9 cellular contexts compared by ENCODE assay signal in genomic region chr6:151493495-151494234, GRCh38. TPM values are rescaled to one million over a fixed set of nuclear protein-coding genes. Genes with fewer than 3 reads are reported as not detected.
DNase-seq lines count a peak whose midpoint lies in the region; ATAC-seq, FAIRE-seq and TF ChIP-seq lines count a peak whose summit lies in the region.
"Had no signal": no experiment of that assay in that cellular context is flagged by ENCODE, and none has a peak within 500 bp of the region (broad histone marks: within the 10 kb centered on the region; RNA-seq: fewer than 3 reads in every experiment).

TSS of gene CCDC170 (plus strand) at chr6:151494017. CDS start at chr6:151494129, 112 bp downstream.

- intact Hi-C loops in OCI-LY7 (cut with micrococcal nuclease; ENCODE audit: unreplicated experiment) = no loop called here
- intact Hi-C loops in dorsolateral prefrontal cortex (cut with DNase I) = no loop called here
- intact Hi-C loops in HepG2 (cut with micrococcal nuclease; ENCODE audit: unreplicated experiment) = loop anchor here (2.0 to 10.0 kb wide), 5 partner anchors 51 to 781 kb away; no protein-coding TSS in a partner anchor
- intact Hi-C loops in stomach (cut with DNase I; ENCODE audit: low total_unique reads) = no loop called here

- TF ChIP-seq RAD21 in HepG2 (CRISPR knock-in tag; IDR thresholded peaks at IDR 0.05) = peak; percentile 61

- H3K9ac ChIP-seq in HepG2 (ENCODE audit: insufficient read depth, low read depth, low read length) = peak within 1 kb of the TSS; percentile 90

- under 1% methylated on average over 33 of the region's 70 CpGs for WGBS in HepG2 (ENCODE audit: low lambda C conversion rate)
- WGBS in stomach, 5 donors = 6 to 25% (median 9%) methylated on average over 21 to 70 of the region's 70 CpGs

- FAIRE-seq in HepG2 (lab: Jason Lieb, UNC) = no peak

- H3K36me3 ChIP-seq in OCI-LY7 (ENCODE audit: insufficient read depth, low read length) (no peaks in the 10 kb centered on the region), HepG2 (replicated peaks in 1 of 2; ENCODE audit: control insufficient read depth in 1 of 2, insufficient read depth in 2 of 2, low read length in 2 of 2) (no peaks in the 10 kb centered on the region), stomach (no peaks in the 10 kb centered on the region)

- no peak within 1 kb of the TSS for H3K27ac ChIP-seq in OCI-LY7 (ENCODE audit: low read depth, low read length, poor library complexity, severe bottlenecking)
- peak within 1 kb of the TSS in 46 of 59 donors; percentile 18 to 83 (median 67) for H3K27ac ChIP-seq in dorsolateral prefrontal cortex
- peak within 1 kb of the TSS; percentile 86 for H3K27ac ChIP-seq in HepG2 (ENCODE audit: extremely low read length, insufficient read depth, low read length)
- peak within 1 kb of the TSS; percentile 34 to 83 (median 75) for H3K27ac ChIP-seq in stomach

- H3K79me2 ChIP-seq in OCI-LY7 (ENCODE audit: insufficient read depth, low read depth, low read length) (no peaks in the 10 kb centered on the region), HepG2 (ENCODE audit: insufficient read depth, low read length) (no peaks in the 10 kb centered on the region)

- TF ChIP-seq CTCF in OCI-LY7 (conservative IDR thresholded peaks at IDR 0.05; ENCODE audit: low read length) (no peak), dorsolateral prefrontal cortex (IDR thresholded peaks at IDR 0.05 in 54 of 56, conservative IDR thresholded peaks at IDR 0.05 in 2 of 56; ENCODE audit: low read depth in 1 of 56, partially characterized antibody in 56 of 56) (no peak), HepG2 (CRISPR knock-in tag; IDR thresholded peaks at IDR 0.05) (peak; percentile 34), stomach (IDR thresholded peaks at IDR 0.05) (no peak)

- peak; percentile 57 for DNase-seq in activated CD8-positive, alpha-beta memory T cell treated with anti-CD3 and anti-CD28 coated beads, Interleukin-2, amount 50 U/mL, for 48 hours
- DNase-seq in activated CD8-positive, alpha-beta memory T cell treated with anti-CD3 and anti-CD28 coated beads for 24 hours = no peak
- DNase-seq in OCI-LY7 (ENCODE audit: low spot score) (no peak), dorsolateral prefrontal cortex (peak in 7 of 10 donors; percentile 22 to 69 (median 41)), HepG2 (ENCODE audit: low spot score) (peak; percentile 61), stomach (peak; percentile 31), DMS114 treated with DMSO at 0.1 percent for 48 hours (lab: John Stamatoyannopoulos, UW; ENCODE audit: unreplicated experiment) (no peak)

- CTCF ChIA-PET in OCI-LY7 (lab: Charles Lee; ENCODE audit: unreplicated experiment) (no interaction called here), HepG2 (lab: Yijun Ruan, JAX; ENCODE audit: low intra/inter-chr PET ratio, low total read pairs) (no interaction called here)

- H3K4me1 ChIP-seq in OCI-LY7 (ENCODE audit: insufficient read depth, low read length, poor library complexity, severe bottlenecking) (no peaks in the 10 kb centered on the region), HepG2 (ENCODE audit: insufficient read depth, low read length) (peaks cover 58% of the 10 kb centered on the region), stomach (peaks cover 10 to 32% (median 18%) of the 10 kb centered on the region in 4 donors)

- H3K4me2 ChIP-seq in OCI-LY7 (ENCODE audit: low read length) = peak within 1 kb of the TSS; percentile 64
- H3K4me2 ChIP-seq in HepG2 (ENCODE audit: low read depth, low read length) = peak within 1 kb of the TSS; percentile 88

- H2AFZ ChIP-seq in OCI-LY7 (ENCODE audit: low read length) (peak within 1 kb of the TSS; percentile 60; the same call in 1 of the 2 replicates), HepG2 (ENCODE audit: low read length) (peak within 1 kb of the TSS; percentile 89)

- no peaks in the 10 kb centered on the region for H4K20me1 ChIP-seq in OCI-LY7 (ENCODE audit: insufficient read depth, low read length)
- H4K20me1 ChIP-seq in HepG2 (ENCODE audit: insufficient read depth, low read length) = no peaks in the 10 kb centered on the region

- ATAC-seq in HepG2 = peak; percentile 86
- ATAC-seq in HG03045 (IDR thresholded peaks at IDR 0.05; ENCODE audit: unreplicated experiment) = no peak

- H3K27me3 ChIP-seq in dorsolateral prefrontal cortex (peaks cover 0 to 16% (median 0%) of the 10 kb centered on the region in 45 donors), HepG2 (ENCODE audit: control insufficient read depth in 1 of 2, insufficient read depth in 2 of 2, low read length in 2 of 2) (no peaks in the 10 kb centered on the region; a peak in 1 of 5 replicates), stomach (peaks cover 0 to 29% (median 6%) of the 10 kb centered on the region in 3 donors)

- H3K9me3 ChIP-seq in OCI-LY7 (ENCODE audit: low read length) (no peaks in the 10 kb centered on the region), HepG2 (ENCODE audit: low read length) (no peaks in the 10 kb centered on the region), stomach (no peaks in the 10 kb centered on the region)

- H3K9me2 ChIP-seq in OCI-LY7 (ENCODE audit: insufficient read depth, low read length) = no peaks in the 10 kb centered on the region

- peak; percentile 67 to 83; a peak in 3 of 4 replicates for TF ChIP-seq POLR2A in HepG2 (IDR thresholded peaks at IDR 0.05; ENCODE audit: insufficient read depth in 1 of 2, low read depth in 2 of 2, low read length in 2 of 2)
- TF ChIP-seq POLR2A in stomach (IDR thresholded peaks at IDR 0.05) = no peak

- in situ Hi-C loops in HepG2 (cut with HindIII; ENCODE audit: extremely low pct_ligation_motif_present, low pct_unique_long_range_greater_than_20kb) = no loop called here

- H3K4me3 ChIP-seq in OCI-LY7 (ENCODE audit: low read depth, low read length, poor library complexity, severe bottlenecking) (peak within 1 kb of the TSS; percentile 64), dorsolateral prefrontal cortex (peak within 1 kb of the TSS; percentile 47 to 84 (median 74)), HepG2 (replicated peaks in 1 of 3; ENCODE audit: insufficient read depth in 1 of 3, low read depth in 2 of 3, low read length in 3 of 3) (peak within 1 kb of the TSS; percentile 95 to 99 (median 97)), stomach (peak within 1 kb of the TSS; percentile 60 to 85 (median 72))

- POLR2A ChIA-PET in OCI-LY7 (lab: Charles Lee) = no interaction called here
- POLR2A ChIA-PET in HepG2 (lab: Yijun Ruan, JAX) = interaction anchor here (1.2 kb wide), 1 partner anchor 103 kb away, joined by 3 read pairs; no protein-coding TSS in a partner anchor

- TF ChIP-seq EP300 in HepG2 (IDR thresholded peaks at IDR 0.05; ENCODE audit: low read depth in 2 of 2, low read length in 2 of 2) (peak; percentile 8 to 12; a peak in 2 of 4 replicates), HepG2 (CRISPR knock-in tag; IDR thresholded peaks at IDR 0.05; ENCODE audit: borderline replicate concordance) (no peak; the same call in 1 of the 2 replicates), stomach (IDR thresholded peaks at IDR 0.05) (no peak)

- BruUV-seq in OCI-LY7 (replicated peaks; lab: Mats Ljungman, UMichigan) (no TSS peak), HepG2 (replicated peaks; lab: Mats Ljungman, UMichigan) (no TSS peak)

TF ChIP-seq in HepG2, 621 proteins besides CTCF, POLR2A, EP300 and RAD21 (continues in another document):
- TF ChIP-seq SMAD9 (CRISPR knock-in tag; IDR thresholded peaks at IDR 0.05) (no peak), DNMT3B (CRISPR knock-in tag; conservative IDR thresholded peaks at IDR 0.05) (no peak), ZNF276 (CRISPR knock-in tag; IDR thresholded peaks at IDR 0.05; ENCODE audit: low read depth) (peak; percentile 64; the same call in 1 of the 2 replicates), ZNF644 (CRISPR knock-in tag; IDR thresholded peaks at IDR 0.05; ENCODE audit: low read depth) (no peak)

RNA-seq across cellular contexts. Expression of gene CCDC170, which starts in this region (rescaled TPM):
- total RNA-seq in OCI-LY7 (2014; rRNA removed; shearing (Covaris generic)) = not detected in 2 replicates
- total RNA-seq in OCI-LY7 (2022) (not detected in 2 replicates), dorsolateral prefrontal cortex (10 to 100 TPM in 4 of 120 experiments, 1 to 10 TPM in 114, under 1 TPM in 2; 0.72 to 13.2 (median 3.1) TPM), HepG2 (2016; rRNA removed; fragmentation: Illumina TruSeq; extraction: Trizol) (5.1 and 8.9 TPM in 2 replicates), stomach (1 to 10 TPM in 1 of 5 donors, under 1 TPM in 3, not detected in 1; 0.29 to 3.6 (median 0.82) TPM)
- total RNA-seq in HepG2 (2016; cell fraction: cytosol; rRNA removed; fragmentation: Illumina TruSeq; extraction: Trizol; ENCODE audit: low read depth) = 2.5 and 4.6 TPM in 2 replicates
- 3.5 and 6.9 TPM in 2 replicates for total RNA-seq in HepG2 (2016; cell fraction: insoluble cytoplasmic fraction; rRNA removed; fragmentation: Illumina TruSeq; extraction: Trizol)
- total RNA-seq in HepG2 (2016; cell fraction: membrane; rRNA removed; fragmentation: Illumina TruSeq; extraction: Trizol) = 2.6 and 3.3 TPM in 2 replicates
- total RNA-seq in HepG2 (2016; cell fraction: nucleus; rRNA removed; fragmentation: Illumina TruSeq; extraction: Trizol) = 4.1 and 5.5 TPM in 2 replicates
- polyA plus RNA-seq in HepG2 (2011; rRNA removed) (0.67 and 0.90 TPM in 2 replicates), stomach (under 1 TPM; 0.05 to 0.61 (median 0.31) TPM)
- polyA plus RNA-seq in HepG2 (2011; cell fraction: cytosol; rRNA removed) = 0.87 and 1.2 TPM in 2 replicates
- 0.24 and 0.33 TPM in 2 replicates for polyA plus RNA-seq in HepG2 (2011; cell fraction: nucleus; rRNA removed)
- 0.55 and 0.60 TPM in 2 replicates for polyA plus RNA-seq in HepG2 (2012)
- polyA plus RNA-seq in HepG2 (2016; cell fraction: cytosol; fragmentation: Illumina TruSeq; extraction: Trizol; ENCODE audit: low read depth) = 0.19 and 0.36 TPM in 2 replicates
- 4.2 and 4.9 TPM in 2 replicates for polyA plus RNA-seq in HepG2 (2016; cell fraction: insoluble cytoplasmic fraction; fragmentation: Illumina TruSeq; extraction: Trizol; ENCODE audit: low read depth)
- 0.62 and 0.71 TPM in 2 replicates for polyA plus RNA-seq in HepG2 (2016; cell fraction: membrane; fragmentation: Illumina TruSeq; extraction: Trizol; ENCODE audit: low read depth)
- polyA plus RNA-seq in HepG2 (2016; cell fraction: nucleus; fragmentation: Illumina TruSeq; extraction: Trizol; ENCODE audit: insufficient read depth, low read depth) = 1.8 and 4.2 TPM in 2 replicates
- 0.02 and 1.5 TPM in 2 replicates for polyA minus RNA-seq in HepG2 (2011; rRNA and poly(A)+ RNA removed; ENCODE audit: low replicate concordance)
- 1.1 and 1.3 TPM in 2 replicates for polyA minus RNA-seq in HepG2 (2011; cell fraction: cytosol; rRNA and poly(A)+ RNA removed)
- 2.0 and 4.2 TPM in 2 replicates for polyA minus RNA-seq in HepG2 (2011; cell fraction: nucleus; rRNA and poly(A)+ RNA removed)
- total RNA-seq: activated naive CD4-positive, alpha-beta T cell treated with anti-CD3 and anti-CD28 coated beads, Interleukin-2, amount 50 U/mL, for 72 hours had no signal

Comparison
In these comparisons a context has a peak if more than half of its experiments do, and no peak if none do; other contexts are left out.
1. DNase-seq: peak in activated CD8-positive, alpha-beta memory T cell treated with anti-CD3 and anti-CD28 coated beads, Interleukin-2, amount 50 U/mL, for 48 hours (single experiment), dorsolateral prefrontal cortex (7 of 10), HepG2 (single experiment) and stomach (single experiment); none in activated CD8-positive, alpha-beta memory T cell treated with anti-CD3 and anti-CD28 coated beads for 24 hours (single experiment), OCI-LY7 (single experiment) and DMS114 treated with DMSO at 0.1 percent for 48 hours (single experiment).
2. POLR2A ChIP-seq: peak in HepG2 (2 of 2); none in stomach (0 of 4).
3. Peak in every context shown above with its lines, with median percentiles within 50 percentile points of each other: H3K4me3 ChIP-seq.